9 cellular contexts compared by ENCODE assay signal in the genomic region with DNA sequence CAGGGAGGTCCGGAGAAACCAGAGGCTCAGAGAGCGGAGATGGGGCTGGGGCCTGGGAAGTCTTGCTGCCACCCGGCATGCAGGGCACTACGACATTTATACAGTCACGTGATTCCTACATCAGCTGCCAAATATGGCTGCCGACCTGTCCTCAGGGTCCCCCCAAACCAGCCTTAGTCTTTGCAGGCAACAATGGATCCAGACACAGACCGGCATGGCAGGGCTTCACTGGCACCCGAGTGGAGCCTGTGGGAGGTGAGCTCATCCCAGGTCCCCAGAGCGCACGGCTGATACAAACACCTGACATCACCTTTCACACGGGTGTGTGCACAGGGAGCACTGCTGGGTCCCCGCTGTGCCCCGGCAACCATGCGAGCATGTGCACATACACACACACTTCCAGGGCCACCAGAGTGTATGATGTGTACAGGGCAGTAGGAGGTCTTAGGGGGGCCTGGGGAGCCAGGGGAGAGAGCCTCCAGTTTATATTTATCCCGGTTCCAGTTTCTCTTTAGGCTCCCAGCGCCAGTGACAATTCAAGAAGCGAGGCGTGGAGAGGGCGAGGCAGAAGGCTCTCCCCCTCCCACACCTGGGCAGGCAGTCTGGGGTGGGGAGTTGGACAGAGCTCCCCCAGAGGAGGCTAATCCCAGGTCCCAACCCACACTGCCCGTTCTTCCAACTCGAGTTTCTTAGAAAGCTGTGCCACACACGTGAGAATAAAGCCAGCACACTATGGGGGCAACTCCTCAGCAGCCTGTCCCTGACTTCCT. TPM values are rescaled to one million over a fixed set of nuclear protein-coding genes. Genes with fewer than 3 reads are reported as not detected.
DNase-seq lines count a peak whose midpoint lies in the region; ATAC-seq and TF ChIP-seq lines count a peak whose summit lies in the region.
"Had no signal": no experiment of that assay in that cellular context is flagged by ENCODE, and none has a peak within 500 bp of the region (broad histone marks: within the 10 kb centered on the region; RNA-seq: fewer than 3 reads in every experiment).

No MANE protein-coding gene starts in this region.

- peaks cover 33% of the 10 kb centered on the region for H3K4me1 Mint-ChIP-seq in brain

- H3K36me3 ChIP-seq in heart right ventricle (peaks cover 9 to 60% (median 44%) of the 10 kb centered on the region in 9 donors), mesodermal cell (ENCODE audit: control insufficient read depth, insufficient read depth, low read length) (peaks cover 56% of the 10 kb centered on the region), vagina (peaks cover 0 to 41% of the 10 kb centered on the region in 2 donors)

- peak overlapping the region; percentile 90 to 98 (median 96) for H3K27ac Mint-ChIP-seq in brain

- DNase-seq in heart right ventricle: no peak
- DNase-seq in cardiac septum (ENCODE audit: low spot score): no peak
- no peak for DNase-seq in vagina (ENCODE audit: extremely low spot score in 2 of 2)
- no peak for DNase-seq in NCI-H748 treated with DMSO at 0.1 percent for 48 hours (lab: John Stamatoyannopoulos, UW)
- no peak for DNase-seq in activated gamma-delta T cell (lab: John Stamatoyannopoulos, UW)
- DNase-seq: NCI-H82 had no signal

- peak overlapping the region; percentile 89 to 92 (median 91) for H3K4me3 Mint-ChIP-seq in brain

- no peak for TF ChIP-seq POLR2A in vagina (IDR thresholded peaks at IDR 0.05)
- TF ChIP-seq POLR2A in GM18505 (IDR thresholded peaks at IDR 0.05; ENCODE audit: borderline replicate concordance, extremely low read depth, insufficient read depth, insufficient read length): no peak

- H3K4me3 ChIP-seq in heart right ventricle (peak overlapping the region; percentile 72 to 100 (median 98)), mesodermal cell (ENCODE audit: extremely low read depth, insufficient read depth, low read length, poor library complexity, severe bottlenecking) (peak overlapping the region; percentile 90), vagina (peak overlapping the region; percentile 78 to 100)

- H3K9me3 ChIP-seq in heart right ventricle (no peaks in the 10 kb centered on the region), mesodermal cell (ENCODE audit: control insufficient read depth, low read length) (no peaks in the 10 kb centered on the region), vagina (no peaks in the 10 kb centered on the region)

- H3K27ac ChIP-seq in heart right ventricle: peak overlapping the region in 9 of 10 donors; percentile 98 to 100 (median 100)
- no peak overlapping the region for H3K27ac ChIP-seq in mesodermal cell (ENCODE audit: low read depth, low read length, severe bottlenecking)
- H3K27ac ChIP-seq in vagina: peak overlapping the region; percentile 98

- ATAC-seq in heart right ventricle (no peak), GM18505 (IDR thresholded peaks at IDR 0.05; ENCODE audit: unreplicated experiment) (no peak)

- H3K27me3 ChIP-seq in heart right ventricle (peaks cover 0 to 51% (median 0%) of the 10 kb centered on the region in 7 donors), vagina (no peaks in the 10 kb centered on the region)

- TF ChIP-seq CTCF in heart right ventricle (IDR thresholded peaks at IDR 0.05) (no peak), brain (conservative IDR thresholded peaks at IDR 0.05) (no peak), vagina (IDR thresholded peaks at IDR 0.05) (no peak)

- H3K27me3 Mint-ChIP-seq in brain: no peaks in the 10 kb centered on the region

- H3K4me1 ChIP-seq in heart right ventricle: peaks cover 16 to 71% (median 59%) of the 10 kb centered on the region in 9 donors
- H3K4me1 ChIP-seq in mesodermal cell (ENCODE audit: control insufficient read depth, insufficient read depth, low read length, poor library complexity, severe bottlenecking): peaks cover 14% of the 10 kb centered on the region
- H3K4me1 ChIP-seq in vagina: peaks cover 44% of the 10 kb centered on the region

- 40 to 46% methylated on average over 22 of the region's 22 CpGs for WGBS in heart right ventricle, 2 donors
- 84 to 100% methylated on average over 8 to 14 of the region's 22 CpGs for WGBS in mesodermal cell (ENCODE audit: insufficient coverage in 2 of 2), 2 experiments

- intact Hi-C loops in heart right ventricle (cut with DNase I): loop anchor here in 1 of 10 donors (5.0 kb wide), 1 partner anchor 40 kb away; no protein-coding TSS in a partner anchor
- intact Hi-C loops in cardiac septum (cut with DNase I): loop anchor here (5.0 kb wide), 1 partner anchor 230 kb away; the partner anchor contains the start of gene KANSL3
- intact Hi-C loops in vagina (cut with DNase I): no loop called here

- H3K36me3 Mint-ChIP-seq in brain: peaks cover 35% of the 10 kb centered on the region

- no peaks in the 10 kb centered on the region for H3K9me3 Mint-ChIP-seq in brain

RNA-seq across cellular contexts. Expression of gene SEMA4C, which starts 2.7 kb away (rescaled TPM):
- total RNA-seq in heart right ventricle (10 to 100 TPM; 16.2 to 43.8 (median 24.5) TPM), cardiac septum (25.6 TPM), vagina (60.6 TPM)
- polyA plus RNA-seq in heart right ventricle (10 to 100 TPM; 14.1 to 18.0 TPM), brain (ENCODE audit: insufficient read depth, low read depth, low replicate concordance) (32.9 TPM)
- 113 TPM for polyA plus RNA-seq in mesodermal cell (2013, experiment 1 of 2)
- polyA plus RNA-seq in mesodermal cell (2013, experiment 2 of 2): 80.1 TPM

RNA-seq across cellular contexts. Expression of gene ANKRD39, which starts 9.4 kb away (rescaled TPM):
- 10 to 100 TPM; 14.2 to 19.2 (median 15.9) TPM for total RNA-seq in heart right ventricle
- polyA plus RNA-seq in heart right ventricle: 10 to 100 TPM; 18.7 to 26.5 TPM
- 15.2 TPM for total RNA-seq in cardiac septum
- polyA plus RNA-seq in brain (ENCODE audit: insufficient read depth, low read depth, low replicate concordance): 20.7 TPM
- 11.3 TPM for polyA plus RNA-seq in mesodermal cell (2013, experiment 1 of 2)
- 10.2 TPM for polyA plus RNA-seq in mesodermal cell (2013, experiment 2 of 2)
- total RNA-seq in vagina: 20.4 TPM

RNA-seq across cellular contexts. Expression of gene ANKRD23, which starts 23.4 kb away (rescaled TPM):
- 10 to 100 TPM in 7 of 10 donors, 1 to 10 TPM in 3; 2.6 to 40.0 (median 14.5) TPM for total RNA-seq in heart right ventricle
- polyA plus RNA-seq in heart right ventricle: 10 to 100 TPM in 1 of 2 donors, under 1 TPM in 1; 0.96 to 17.9 TPM
- 10.6 TPM for total RNA-seq in cardiac septum
- polyA plus RNA-seq in brain (ENCODE audit: insufficient read depth, low read depth, low replicate concordance): 0.73 TPM
- 2.4 TPM for polyA plus RNA-seq in mesodermal cell (2013, experiment 1 of 2)
- polyA plus RNA-seq in mesodermal cell (2013, experiment 2 of 2): 1.4 TPM
- total RNA-seq in vagina: 0.98 TPM

RNA-seq across cellular contexts. Expression of gene CNNM3, which starts 51.1 kb away (rescaled TPM):
- total RNA-seq in heart right ventricle (10 to 100 TPM in 8 of 10 donors, 1 to 10 TPM in 2; 7.4 to 18.3 (median 13.8) TPM), cardiac septum (10.7 TPM), vagina (16.5 TPM)
- polyA plus RNA-seq in heart right ventricle (1 to 10 TPM; 4.0 to 8.3 TPM), brain (ENCODE audit: insufficient read depth, low read depth, low replicate concordance) (21.5 TPM)
- polyA plus RNA-seq in mesodermal cell (2013, experiment 1 of 2): 10.5 TPM
- 8.6 TPM for polyA plus RNA-seq in mesodermal cell (2013, experiment 2 of 2)
